ENCODE assay signal across 9 cellular contexts in the genomic region with DNA sequence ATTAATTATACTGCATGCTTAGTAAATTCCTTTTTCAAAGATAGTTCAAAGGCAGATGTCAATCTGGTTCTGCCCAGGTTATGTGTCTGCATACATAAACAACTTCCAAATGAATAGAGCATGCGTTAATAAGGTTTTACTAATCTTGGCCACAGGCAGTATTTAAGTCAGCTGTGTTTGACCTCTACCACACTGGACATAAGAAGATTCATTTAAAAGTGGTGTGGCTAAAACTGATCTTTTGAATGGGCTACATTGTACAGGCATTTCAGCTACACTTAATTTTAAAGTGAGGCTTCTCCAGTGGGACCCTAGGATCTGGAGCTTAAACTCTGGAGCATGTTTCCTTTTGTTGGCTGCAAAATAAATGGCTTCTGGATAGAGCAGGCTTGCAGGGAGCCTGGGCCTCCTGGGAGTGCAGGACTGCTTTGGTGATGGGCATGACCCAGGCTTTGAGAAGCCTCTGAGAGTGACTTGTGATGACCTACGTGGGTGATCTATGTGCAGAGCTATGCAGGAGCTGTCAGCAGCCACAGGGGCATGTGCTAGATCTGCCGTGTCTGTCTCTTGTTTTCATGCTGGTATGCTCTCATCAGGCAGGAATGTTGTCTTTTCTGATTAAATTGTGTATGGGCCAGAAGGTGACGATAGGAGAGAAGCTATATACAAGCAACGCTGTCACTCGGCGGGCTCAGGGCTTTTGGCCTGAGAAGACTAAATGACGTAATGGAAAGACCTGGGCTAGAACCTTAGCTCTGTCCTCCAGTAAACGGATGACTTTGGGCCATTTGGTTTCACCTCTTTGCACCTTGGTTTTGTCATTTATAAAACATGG.
A peak's percentile ranks its signal among the peaks of the same experiment; 100 is the strongest.
DNase-seq lines count a peak whose midpoint lies in the region; ATAC-seq and TF ChIP-seq lines count a peak whose summit lies in the region.
"Had no signal": no experiment of that assay in that cellular context is flagged by ENCODE, and none has a peak within 500 bp of the region (broad histone marks: within the 10 kb centered on the region; RNA-seq: fewer than 3 reads in every experiment).

No MANE protein-coding gene starts in this region.

- no peaks in the 10 kb centered on the region for H3K27me3 ChIP-seq in smooth muscle cell (ENCODE audit: low read depth)

- no peaks in the 10 kb centered on the region for H3K9me3 ChIP-seq in smooth muscle cell (replicated peaks; ENCODE audit: low read depth)

- H3K79me2 ChIP-seq in smooth muscle cell (ENCODE audit: low read depth) = no peaks in the 10 kb centered on the region

- peak overlapping the region; percentile 47 for H3K9ac ChIP-seq in smooth muscle cell (ENCODE audit: low read depth)

- H3K36me3 ChIP-seq in smooth muscle cell (ENCODE audit: low read depth) = no peaks in the 10 kb centered on the region

- H3K4me1 Mint-ChIP-seq in brain = peaks cover 75% of the 10 kb centered on the region

- no peaks in the 10 kb centered on the region for H3K36me3 Mint-ChIP-seq in brain

- DNase-seq in HPDE6-E6E7 (ENCODE audit: extremely low spot score) (peak; percentile 74), hepatic stellate cell (ENCODE audit: low spot score) (peak; percentile 97), smooth muscle cell (lab: John Stamatoyannopoulos, UW; ENCODE audit: unreplicated experiment) (no peak), NCI-H1417 treated with DMSO at 0.1 percent for 48 hours (lab: John Stamatoyannopoulos, UW) (no peak), NCI-H1105 (lab: John Stamatoyannopoulos, UW) (no peak), ureter (ENCODE audit: low spot score) (no peak)
- DNase-seq: NCI-H2171 treated with DMSO at 0.1 percent for 48 hours had no signal

- H3K27ac ChIP-seq in smooth muscle cell (ENCODE audit: low read depth) = peak overlapping the region; percentile 59

- H3F3A ChIP-seq in smooth muscle cell (ENCODE audit: low read depth) = no peaks in the 10 kb centered on the region

- peak overlapping the region; percentile 1 to 85 (median 40) for H3K27ac Mint-ChIP-seq in brain

- no peaks in the 10 kb centered on the region for H4K20me1 ChIP-seq in smooth muscle cell (ENCODE audit: low read depth)

- no peak for TF ChIP-seq CTCF in brain (conservative IDR thresholded peaks at IDR 0.05)
- TF ChIP-seq CTCF in smooth muscle cell (IDR thresholded peaks at IDR 0.05; ENCODE audit: borderline replicate concordance, insufficient read depth, poor library complexity, severe bottlenecking) = no peak

- no peak overlapping the region for H2AFZ ChIP-seq in smooth muscle cell (ENCODE audit: low read depth)

- 14% methylated on average over 9 of the region's 9 CpGs for WGBS in smooth muscle cell (ENCODE audit: low lambda C conversion rate)

- peaks cover 10% of the 10 kb centered on the region for H3K4me1 ChIP-seq in smooth muscle cell (ENCODE audit: low read depth)

- H3K4me2 ChIP-seq in smooth muscle cell = peak overlapping the region; percentile 67

- no peak overlapping the region for H3K4me3 ChIP-seq in smooth muscle cell

- peaks cover 3% of the 10 kb centered on the region for H3K27me3 Mint-ChIP-seq in brain

- peak overlapping the region in 1 of 5 experiments; percentile 21 for H3K4me3 Mint-ChIP-seq in brain

- H3K9me3 Mint-ChIP-seq in brain = peaks cover 0 to 13% (median 0%) of the 10 kb centered on the region in 5 experiments

- ATAC-seq in HG02885 (IDR thresholded peaks at IDR 0.05; ENCODE audit: poor library complexity, unreplicated experiment) = no peak

Comparison
In these comparisons a context has a peak if more than half of its experiments do, and no peak if none do; other contexts are left out.
1. DNase-seq: peak in HPDE6-E6E7 (single experiment) and hepatic stellate cell (single experiment); none in smooth muscle cell (single experiment), NCI-H1417 treated with DMSO at 0.1 percent for 48 hours (single experiment), NCI-H1105 (single experiment) and ureter (single experiment).